In genomic region chr19:33063356-33064116, GRCh38 we compare ENCODE assay signal across 1 cellular context.
TF ChIP-seq lines count a peak whose summit lies in the region.

No MANE protein-coding gene starts in this region.

TF ChIP-seq in HepG2, 621 proteins besides CTCF, POLR2A, EP300 and RAD21 (continued from another document):
- TF ChIP-seq ATF6 (CRISPR knock-in tag; conservative IDR thresholded peaks at IDR 0.05) (no peak), PBX2 (CRISPR knock-in tag; IDR thresholded peaks at IDR 0.05) (no peak), ZNF292 (CRISPR knock-in tag; IDR thresholded peaks at IDR 0.05; ENCODE audit: borderline replicate concordance, low read depth) (no peak), TBL1XR1 (IDR thresholded peaks at IDR 0.05; ENCODE audit: borderline replicate concordance, low read length, partially characterized antibody) (no peak), ONECUT2 (CRISPR knock-in tag; IDR thresholded peaks at IDR 0.05) (no peak), ZMYM3 (CRISPR knock-in tag; IDR thresholded peaks at IDR 0.05) (no peak), ESRRA (CRISPR knock-in tag; IDR thresholded peaks at IDR 0.05; ENCODE audit: low read depth) (no peak), TIGD3 (CRISPR knock-in tag; IDR thresholded peaks at IDR 0.05; ENCODE audit: borderline replicate concordance) (no peak), ZNF75D (CRISPR knock-in tag; IDR thresholded peaks at IDR 0.05; ENCODE audit: borderline replicate concordance) (no peak), ZNF432 (CRISPR knock-in tag; IDR thresholded peaks at IDR 0.05; ENCODE audit: borderline replicate concordance) (no peak), HNRNPL (IDR thresholded peaks at IDR 0.05; ENCODE audit: low read depth, low read length) (0 out of 2 replicates have a peak, but pooled peaks have one; percentile 32), ZNF329 (CRISPR knock-in tag; IDR thresholded peaks at IDR 0.05; ENCODE audit: low read depth) (no peak), CCAR2 (optimal IDR thresholded peaks at IDR 0.05; ENCODE audit: low read depth, low read length) (no peak), NRL (CRISPR knock-in tag; IDR thresholded peaks at IDR 0.05; ENCODE audit: borderline replicate concordance) (no peak; the same call in 1 of the 2 replicates), SNAI1 (CRISPR knock-in tag; IDR thresholded peaks at IDR 0.05; ENCODE audit: borderline replicate concordance) (no peak), ASH2L (IDR thresholded peaks at IDR 0.05; ENCODE audit: insufficient read length, low read depth, low read length) (peak; percentile 2), MYC (CRISPR knock-in tag; IDR thresholded peaks at IDR 0.05; ENCODE audit: borderline replicate concordance) (peak; percentile 5; the same call in 1 of the 2 replicates), NR0B2 (CRISPR knock-in tag; IDR thresholded peaks at IDR 0.05) (0 out of 2 replicates have a peak, but pooled peaks have one; percentile 57), RBM39 (IDR thresholded peaks at IDR 0.05; ENCODE audit: low read depth, low read length, poor library complexity, severe bottlenecking) (no peak), UBTF (CRISPR knock-in tag; IDR thresholded peaks at IDR 0.05) (peak; percentile 23; the same call in 1 of the 2 replicates), ZNF484 (CRISPR knock-in tag; IDR thresholded peaks at IDR 0.05; ENCODE audit: borderline replicate concordance, low read depth) (no peak)
